ENCODE assay signal across 12 cellular contexts in genomic region chr19:38270587-38271167, GRCh38. TPM values are rescaled to one million over a fixed set of nuclear protein-coding genes. Genes with fewer than 3 reads are reported as not detected.
DNase-seq lines count a peak whose midpoint lies in the region; ATAC-seq and TF ChIP-seq lines count a peak whose summit lies in the region.
"Had no signal": no experiment of that assay in that cellular context is flagged by ENCODE, and none has a peak within 500 bp of the region (broad histone marks: within the 10 kb centered on the region; RNA-seq: fewer than 3 reads in every experiment).

No MANE protein-coding gene starts in this region.

- no peaks in the 10 kb centered on the region for H3K27me3 ChIP-seq in prostate gland (replicated peaks; ENCODE audit: insufficient read depth)

- H3K27ac ChIP-seq in prostate gland, result peak overlapping the region in 1 of 2 donors; percentile 44

- no peak for TF ChIP-seq CTCF in progenitor cell of endocrine pancreas (IDR thresholded peaks at IDR 0.05; ENCODE audit: unreplicated experiment)
- TF ChIP-seq CTCF in omental fat pad (IDR thresholded peaks at IDR 0.05), result no peak
- TF ChIP-seq CTCF in prostate gland (IDR thresholded peaks at IDR 0.05), result no peak

- H3K27me3 Mint-ChIP-seq in progenitor cell of endocrine pancreas, result no peaks in the 10 kb centered on the region
- H3K27me3 Mint-ChIP-seq: T-helper 17 cell had no signal

- H3K27ac Mint-ChIP-seq in progenitor cell of endocrine pancreas, result peak overlapping the region; percentile 92
- H3K27ac Mint-ChIP-seq: T-helper 17 cell had no signal

- H3K4me3 Mint-ChIP-seq in progenitor cell of endocrine pancreas (ENCODE audit: low read depth), result no peak overlapping the region
- H3K4me3 Mint-ChIP-seq: T-helper 17 cell had no signal

- H3K4me3 ChIP-seq in prostate gland, result no peak overlapping the region

- H3K9me3 ChIP-seq in prostate gland, result no peaks in the 10 kb centered on the region

- WGBS in prostate gland, result 72% methylated on average over 5 of the region's 5 CpGs

- intact Hi-C loops in prostate gland (cut with DNase I), result no loop called here

- no peak for ATAC-seq in omental fat pad (ENCODE audit: low FRiP score)
- ATAC-seq in GM21360 (IDR thresholded peaks at IDR 0.05; ENCODE audit: unreplicated experiment), result no peak
- ATAC-seq: T-helper 17 cell had no signal

- H3K36me3 ChIP-seq in prostate gland, result no peaks in the 10 kb centered on the region

- H3K4me1 Mint-ChIP-seq in progenitor cell of endocrine pancreas (ENCODE audit: low read depth), result peaks cover 64% of the 10 kb centered on the region

- no peak for TF ChIP-seq POLR2A in prostate gland (IDR thresholded peaks at IDR 0.05)

- peak; percentile 23 for DNase-seq in GM03348 (ENCODE audit: low spot score)
- DNase-seq in NCI-H2227 (lab: John Stamatoyannopoulos, UW; ENCODE audit: unreplicated experiment), result peak; percentile 88
- DNase-seq in brain pericyte (ENCODE audit: low read depth, low spot score), result peak; percentile 39
- DNase-seq in progenitor cell of endocrine pancreas (ENCODE audit: low spot score, unreplicated experiment), result no peak
- DNase-seq in omental fat pad (ENCODE audit: low spot score), result no peak
- DNase-seq in middle frontal gyrus (ENCODE audit: extremely low spot score, low spot score), result no peak
- no peak for DNase-seq in prostate gland (ENCODE audit: low spot score)
- DNase-seq: anterior cingulate cortex; DMS 273 treated with DMSO at 0.1 percent for 48 hours; stimulated activated CD4-positive, alpha-beta T cell treated with anti-CD3 and anti-CD28 coated beads, Interleukin-12 subunit alpha, Interleukin-12 subunit beta, amount 100 ng/mL, for 4 hours; T-helper 17 cell had no signal

- peaks cover 12% of the 10 kb centered on the region for H3K36me3 Mint-ChIP-seq in progenitor cell of endocrine pancreas (ENCODE audit: insufficient read depth)

- H3K9me3 Mint-ChIP-seq in progenitor cell of endocrine pancreas (ENCODE audit: low read depth), result no peaks in the 10 kb centered on the region

- peaks cover 24% of the 10 kb centered on the region for H3K4me1 ChIP-seq in prostate gland (replicated peaks)

RNA-seq across cellular contexts. Expression of gene SPINT2, which starts 6.3 kb away (rescaled TPM):
- total RNA-seq in progenitor cell of endocrine pancreas (519 and 559 TPM in 2 replicates), omental fat pad (10 to 100 TPM; 14.3 to 30.6 (median 24.0) TPM), prostate gland (100 to 1,000 TPM; 349 to 932 TPM)

RNA-seq across cellular contexts. Expression of gene PPP1R14A, which starts 14.5 kb away (rescaled TPM):
- total RNA-seq in progenitor cell of endocrine pancreas, result 15.2 and 17.2 TPM in 2 replicates
- 100 to 1,000 TPM in 2 of 4 donors, 10 to 100 TPM in 2; 61.8 to 258 (median 118) TPM for total RNA-seq in omental fat pad
- total RNA-seq in prostate gland, result 100 to 1,000 TPM in 1 of 2 donors, 10 to 100 TPM in 1; 44.1 to 151 TPM

RNA-seq across cellular contexts. Expression of gene C19orf33, which starts 33.4 kb away (rescaled TPM):
- total RNA-seq in progenitor cell of endocrine pancreas (3.0 and 3.5 TPM in 2 replicates), omental fat pad (10 to 100 TPM; 28.8 to 76.9 (median 47.2) TPM), prostate gland (10 to 100 TPM in 1 of 2 donors, 1 to 10 TPM in 1; 9.7 to 15.5 TPM)

RNA-seq across cellular contexts. Expression of gene YIF1B, which starts 45.1 kb away (rescaled TPM):
- total RNA-seq in progenitor cell of endocrine pancreas (29.6 and 31.3 TPM in 2 replicates), omental fat pad (10 to 100 TPM; 26.2 to 52.8 (median 31.4) TPM), prostate gland (10 to 100 TPM; 34.7 to 71.9 TPM)

RNA-seq across cellular contexts. Expression of gene DPF1, which starts 46.7 kb away (rescaled TPM):
- 4.8 and 4.9 TPM in 2 replicates for total RNA-seq in progenitor cell of endocrine pancreas
- not detected for total RNA-seq in omental fat pad
- 1 to 10 TPM in 1 of 2 donors, not detected in 1; 1.8 TPM for total RNA-seq in prostate gland
- total RNA-seq: T-helper 17 cell had no signal

Comparison
In these comparisons a context has a peak if more than half of its experiments do, and no peak if none do; other contexts are left out.
1. DNase-seq: peak in GM03348 (single experiment), NCI-H2227 (single experiment) and brain pericyte (single experiment); none in progenitor cell of endocrine pancreas (single experiment), omental fat pad (single experiment), middle frontal gyrus (single experiment) and prostate gland (single experiment).
2. RNA of gene SPINT2, which starts 6.3 kb away (total RNA-seq): 349 to 932 TPM in prostate gland and 519 to 559 TPM in progenitor cell of endocrine pancreas; 14.3 to 30.6 TPM in omental fat pad; every median in the first group is over 10 times any median in the second.